Comparison of ENCODE assay signal across 1 cellular context in genomic region chr6:138844203-138844602, GRCh38.
TF ChIP-seq lines count a peak whose summit lies in the region.

No MANE protein-coding gene starts in this region.

TF ChIP-seq in HEK293, 187 proteins besides CTCF, POLR2A, EP300 and RAD21 (continued from another document):
- TF ChIP-seq, protein P1, sequence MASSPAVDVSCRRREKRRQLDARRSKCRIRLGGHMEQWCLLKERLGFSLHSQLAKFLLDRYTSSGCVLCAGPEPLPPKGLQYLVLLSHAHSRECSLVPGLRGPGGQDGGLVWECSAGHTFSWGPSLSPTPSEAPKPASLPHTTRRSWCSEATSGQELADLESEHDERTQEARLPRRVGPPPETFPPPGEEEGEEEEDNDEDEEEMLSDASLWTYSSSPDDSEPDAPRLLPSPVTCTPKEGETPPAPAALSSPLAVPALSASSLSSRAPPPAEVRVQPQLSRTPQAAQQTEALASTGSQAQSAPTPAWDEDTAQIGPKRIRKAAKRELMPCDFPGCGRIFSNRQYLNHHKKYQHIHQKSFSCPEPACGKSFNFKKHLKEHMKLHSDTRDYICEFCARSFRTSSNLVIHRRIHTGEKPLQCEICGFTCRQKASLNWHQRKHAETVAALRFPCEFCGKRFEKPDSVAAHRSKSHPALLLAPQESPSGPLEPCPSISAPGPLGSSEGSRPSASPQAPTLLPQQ (tag by site-specific recombination; IDR thresholded peaks at IDR 0.05): peak; percentile 16; the same call in 1 of the 2 replicates
- TF ChIP-seq KLF10 (tag by site-specific recombination; IDR thresholded peaks at IDR 0.05): no peak
- TF ChIP-seq SP3 (tag by site-specific recombination; IDR thresholded peaks at IDR 0.05): no peak
- peak; percentile 36; the same call in 1 of the 2 replicates for TF ChIP-seq SP7 (tag by site-specific recombination; IDR thresholded peaks at IDR 0.05)
- TF ChIP-seq, protein P2, sequence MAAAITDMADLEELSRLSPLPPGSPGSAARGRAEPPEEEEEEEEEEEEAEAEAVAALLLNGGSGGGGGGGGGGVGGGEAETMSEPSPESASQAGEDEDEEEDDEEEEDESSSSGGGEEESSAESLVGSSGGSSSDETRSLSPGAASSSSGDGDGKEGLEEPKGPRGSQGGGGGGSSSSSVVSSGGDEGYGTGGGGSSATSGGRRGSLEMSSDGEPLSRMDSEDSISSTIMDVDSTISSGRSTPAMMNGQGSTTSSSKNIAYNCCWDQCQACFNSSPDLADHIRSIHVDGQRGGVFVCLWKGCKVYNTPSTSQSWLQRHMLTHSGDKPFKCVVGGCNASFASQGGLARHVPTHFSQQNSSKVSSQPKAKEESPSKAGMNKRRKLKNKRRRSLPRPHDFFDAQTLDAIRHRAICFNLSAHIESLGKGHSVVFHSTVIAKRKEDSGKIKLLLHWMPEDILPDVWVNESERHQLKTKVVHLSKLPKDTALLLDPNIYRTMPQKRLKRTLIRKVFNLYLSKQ (tag by site-specific recombination; IDR thresholded peaks at IDR 0.05; ENCODE audit: borderline replicate concordance): no peak
- no peak for TF ChIP-seq ZBTB44 (tag by site-specific recombination; IDR thresholded peaks at IDR 0.05)
- no peak for TF ChIP-seq ZNF529 (tag by site-specific recombination; IDR thresholded peaks at IDR 0.05; ENCODE audit: insufficient replicate concordance)
- TF ChIP-seq ZNF664 (tag by site-specific recombination; IDR thresholded peaks at IDR 0.05): no peak
- TF ChIP-seq ZNF654 (tag by site-specific recombination; IDR thresholded peaks at IDR 0.05; ENCODE audit: low read depth): no peak
- TF ChIP-seq, protein P3, sequence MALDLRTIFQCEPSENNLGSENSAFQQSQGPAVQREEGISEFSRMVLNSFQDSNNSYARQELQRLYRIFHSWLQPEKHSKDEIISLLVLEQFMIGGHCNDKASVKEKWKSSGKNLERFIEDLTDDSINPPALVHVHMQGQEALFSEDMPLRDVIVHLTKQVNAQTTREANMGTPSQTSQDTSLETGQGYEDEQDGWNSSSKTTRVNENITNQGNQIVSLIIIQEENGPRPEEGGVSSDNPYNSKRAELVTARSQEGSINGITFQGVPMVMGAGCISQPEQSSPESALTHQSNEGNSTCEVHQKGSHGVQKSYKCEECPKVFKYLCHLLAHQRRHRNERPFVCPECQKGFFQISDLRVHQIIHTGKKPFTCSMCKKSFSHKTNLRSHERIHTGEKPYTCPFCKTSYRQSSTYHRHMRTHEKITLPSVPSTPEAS (tag by site-specific recombination; IDR thresholded peaks at IDR 0.05): no peak
- TF ChIP-seq ZNF513 (tag by site-specific recombination; IDR thresholded peaks at IDR 0.05): no peak
- no peak for TF ChIP-seq ZNF677 (tag by site-specific recombination; IDR thresholded peaks at IDR 0.05)
- TF ChIP-seq ZNF302 (tag by site-specific recombination; IDR thresholded peaks at IDR 0.05; ENCODE audit: low read depth): no peak
- peak; percentile 43; the same call in 1 of the 2 replicates for TF ChIP-seq TRIM28 (IDR thresholded peaks at IDR 0.05; ENCODE audit: borderline replicate concordance, low read length)
- TF ChIP-seq ZNF777 (tag by site-specific recombination; IDR thresholded peaks at IDR 0.05; ENCODE audit: borderline replicate concordance): no peak
- TF ChIP-seq ZNF701 (tag by site-specific recombination; IDR thresholded peaks at IDR 0.05): no peak
- no peak for TF ChIP-seq ZNF610 (tag by site-specific recombination; IDR thresholded peaks at IDR 0.05; ENCODE audit: borderline replicate concordance)
- TF ChIP-seq ZNF157 (tag by site-specific recombination; IDR thresholded peaks at IDR 0.05): no peak
- TF ChIP-seq ZNF350 (tag by site-specific recombination; IDR thresholded peaks at IDR 0.05): no peak
- peak; percentile 50; the same call in 1 of the 2 replicates for TF ChIP-seq GLIS1 (tag by site-specific recombination; IDR thresholded peaks at IDR 0.05)
- TF ChIP-seq ZNF248 (tag by site-specific recombination; IDR thresholded peaks at IDR 0.05): no peak
- TF ChIP-seq ZEB2 (tag by site-specific recombination; IDR thresholded peaks at IDR 0.05): peak; percentile 63; the same call in 1 of the 2 replicates
